10 cellular contexts compared by ENCODE assay signal in genomic region chrX:13428055-13428786, GRCh38.
DNase-seq lines count a peak whose midpoint lies in the region; ATAC-seq and TF ChIP-seq lines count a peak whose summit lies in the region.
"Had no signal": no experiment of that assay in that cellular context is flagged by ENCODE, and none has a peak within 500 bp of the region (broad histone marks: within the 10 kb centered on the region; RNA-seq: fewer than 3 reads in every experiment).

No MANE protein-coding gene starts in this region.

- peak; percentile 57 for ATAC-seq in activated CD4-positive, alpha-beta T cell treated with anti-CD3 and anti-CD28 coated beads for 36 hours
- peak; percentile 80 to 91 for ATAC-seq in stimulated activated naive B cell treated with anti-CD40 and anti-IgM and Interleukin-4, amounts not matched to agents 10 μg/mL and 1 μg/mL and 100 μg/mL, for 72 hours (replicated peaks)
- ATAC-seq in HG03175 (IDR thresholded peaks at IDR 0.05; ENCODE audit: unreplicated experiment) = no peak

- H3K27ac ChIP-seq in SJCRH30 = no peak overlapping the region; the same call in 1 of the 2 replicates

- H3K27me3 Mint-ChIP-seq in activated CD4-positive, alpha-beta T cell treated with anti-CD3 and anti-CD28 coated beads for 36 hours = no peaks in the 10 kb centered on the region
- H3K27me3 Mint-ChIP-seq in stimulated activated naive B cell treated with anti-CD40 and anti-IgM and Interleukin-4, amounts not matched to agents 10 μg/mL and 1 μg/mL and 100 μg/mL, for 72 hours = peaks cover 0 to 6% of the 10 kb centered on the region in 2 donors

- H3K27ac Mint-ChIP-seq in activated CD4-positive, alpha-beta T cell treated with anti-CD3 and anti-CD28 coated beads for 36 hours = no peak overlapping the region
- H3K27ac Mint-ChIP-seq in stimulated activated naive B cell treated with anti-CD40 and anti-IgM and Interleukin-4, amounts not matched to agents 10 μg/mL and 1 μg/mL and 100 μg/mL, for 72 hours = no peak overlapping the region

- POLR2A ChIA-PET in activated CD4-positive, alpha-beta T cell treated with anti-CD3 and anti-CD28 coated beads for 36 hours (lab: Charles Lee) = no interaction called here

- 0 out of 2 replicates have a peak, but pooled peaks cover 3% of the 10 kb centered on the region for H3K9me3 ChIP-seq in SJCRH30 (replicated peaks)

- H3K4me3 ChIP-seq in SJCRH30 (no peak overlapping the region), fibroblast of villous mesenchyme (ENCODE audit: low read depth, low read length) (no peak overlapping the region)

- peaks cover 9% of the 10 kb centered on the region for H3K4me1 Mint-ChIP-seq in activated CD4-positive, alpha-beta T cell treated with anti-CD3 and anti-CD28 coated beads for 36 hours
- H3K4me1 Mint-ChIP-seq in stimulated activated naive B cell treated with anti-CD40 and anti-IgM and Interleukin-4, amounts not matched to agents 10 μg/mL and 1 μg/mL and 100 μg/mL, for 72 hours = peaks cover 10 to 20% of the 10 kb centered on the region in 2 donors

- peak; percentile 13 for DNase-seq in activated CD4-positive, alpha-beta T cell treated with anti-CD3 and anti-CD28 coated beads for 36 hours
- no peak for DNase-seq in activated CD4-positive, alpha-beta T cell treated with anti-CD3 and anti-CD28 coated beads for 4 hours
- peak; percentile 54 to 67 for DNase-seq in SJCRH30
- peak; percentile 43 for DNase-seq in fibroblast of villous mesenchyme (ENCODE audit: low read depth)
- DNase-seq in stimulated activated naive B cell treated with anti-CD40 and anti-IgM and Interleukin-4, amounts not matched to agents 10 μg/mL and 1 μg/mL and 100 μg/mL, for 72 hours = peak; percentile 16
- no peak for DNase-seq in NCI-H510A (lab: John Stamatoyannopoulos, UW)
- no peak for DNase-seq in KG1 (lab: John Stamatoyannopoulos, UW)
- DNase-seq: AML-193; effector CD8-positive, alpha-beta T cell had no signal

- no peaks in the 10 kb centered on the region for H3K36me3 Mint-ChIP-seq in activated CD4-positive, alpha-beta T cell treated with anti-CD3 and anti-CD28 coated beads for 36 hours (ENCODE audit: low read depth)
- no peaks in the 10 kb centered on the region for H3K36me3 Mint-ChIP-seq in stimulated activated naive B cell treated with anti-CD40 and anti-IgM and Interleukin-4, amounts not matched to agents 10 μg/mL and 1 μg/mL and 100 μg/mL, for 72 hours

- H3K4me3 Mint-ChIP-seq in activated CD4-positive, alpha-beta T cell treated with anti-CD3 and anti-CD28 coated beads for 36 hours = no peak overlapping the region
- H3K4me3 Mint-ChIP-seq in stimulated activated naive B cell treated with anti-CD40 and anti-IgM and Interleukin-4, amounts not matched to agents 10 μg/mL and 1 μg/mL and 100 μg/mL, for 72 hours = no peak overlapping the region

- no peaks in the 10 kb centered on the region for H3K36me3 ChIP-seq in SJCRH30

- peaks cover 7% of the 10 kb centered on the region; the same call in 1 of the 2 replicates for H3K4me1 ChIP-seq in SJCRH30

- no peaks in the 10 kb centered on the region for H3K27me3 ChIP-seq in SJCRH30

- intact Hi-C loops in activated CD4-positive, alpha-beta T cell treated with anti-CD3 and anti-CD28 coated beads for 36 hours (cut with DNase I, micrococcal nuclease) = no loop called here

- CTCF ChIA-PET in activated CD4-positive, alpha-beta T cell treated with anti-CD3 and anti-CD28 coated beads for 36 hours (lab: Charles Lee) = interaction anchor here (0.5 to 1.0 kb wide), 2 partner anchors 10 to 1343 kb away, joined by 3 to 4 read pairs; no protein-coding TSS in a partner anchor

- H3K9me3 Mint-ChIP-seq in activated CD4-positive, alpha-beta T cell treated with anti-CD3 and anti-CD28 coated beads for 36 hours (ENCODE audit: low read depth) = no peaks in the 10 kb centered on the region
- H3K9me3 Mint-ChIP-seq in stimulated activated naive B cell treated with anti-CD40 and anti-IgM and Interleukin-4, amounts not matched to agents 10 μg/mL and 1 μg/mL and 100 μg/mL, for 72 hours = no peaks in the 10 kb centered on the region

- TF ChIP-seq CTCF in fibroblast of villous mesenchyme (IDR thresholded peaks at IDR 0.05; ENCODE audit: insufficient read depth, low read depth, low read length) = no peak

Comparison
In these comparisons a context has a peak if more than half of its experiments do, and no peak if none do; other contexts are left out.
1. DNase-seq: peak in activated CD4-positive, alpha-beta T cell treated with anti-CD3 and anti-CD28 coated beads for 36 hours (single experiment), SJCRH30 (2 of 2), fibroblast of villous mesenchyme (single experiment) and stimulated activated naive B cell treated with anti-CD40 and anti-IgM and Interleukin-4, amounts not matched to agents 10 μg/mL and 1 μg/mL and 100 μg/mL, for 72 hours (single experiment); none in activated CD4-positive, alpha-beta T cell treated with anti-CD3 and anti-CD28 coated beads for 4 hours (0 of 2), NCI-H510A (single experiment) and KG1 (single experiment).